11 cellular contexts compared by ENCODE assay signal in the genomic region with DNA sequence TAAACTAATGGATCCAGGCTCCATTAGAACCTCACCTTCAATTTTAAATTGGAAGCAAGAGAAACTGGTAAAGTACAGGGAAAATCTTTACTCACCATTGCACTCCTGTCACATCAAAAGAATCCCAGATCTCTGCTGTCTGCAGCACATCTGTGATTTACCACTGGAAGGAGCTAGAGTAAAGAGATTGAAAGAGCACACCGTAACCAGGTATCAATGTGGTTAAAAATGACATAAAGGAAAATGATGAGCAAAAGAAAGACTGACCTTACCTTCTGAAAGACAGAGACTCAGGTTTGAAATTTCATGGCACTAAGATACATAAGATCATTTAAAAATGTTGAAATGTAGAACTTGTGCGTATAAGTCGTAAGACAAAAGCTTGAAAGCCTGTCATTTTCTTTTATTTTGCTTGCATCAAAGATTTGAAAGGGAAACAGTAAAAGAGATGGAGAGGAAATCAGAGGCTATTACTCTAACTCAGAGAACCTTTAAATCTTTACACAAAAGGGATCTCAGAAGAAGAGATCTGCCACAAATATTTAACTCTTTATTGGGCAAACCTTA.
DNase-seq lines count a peak whose midpoint lies in the region; ATAC-seq and TF ChIP-seq lines count a peak whose summit lies in the region.
"Had no signal": no experiment of that assay in that cellular context is flagged by ENCODE, and none has a peak within 500 bp of the region (broad histone marks: within the 10 kb centered on the region; RNA-seq: fewer than 3 reads in every experiment).

No MANE protein-coding gene starts in this region.

- no peaks in the 10 kb centered on the region for H3K9me3 ChIP-seq in suprapubic skin
- no peaks in the 10 kb centered on the region for H3K9me3 ChIP-seq in psoas muscle

- no peak for TF ChIP-seq POLR2A in suprapubic skin (IDR thresholded peaks at IDR 0.05)

- H3K4me1 Mint-ChIP-seq in endothelial cell (ENCODE audit: unreplicated experiment) = no peaks in the 10 kb centered on the region
- H3K4me1 Mint-ChIP-seq: activated naive CD8-positive, alpha-beta T cell treated with anti-CD3 and anti-CD28 coated beads, Interleukin-2, amount 10 ng/mL, durations not matched to agents 7 days and 5 days had no signal

- H3K36me3 ChIP-seq in suprapubic skin (no peaks in the 10 kb centered on the region), psoas muscle (ENCODE audit: insufficient read depth in 1 of 2, low read depth in 1 of 2) (no peaks in the 10 kb centered on the region)

- ATAC-seq in psoas muscle = no peak

- DNase-seq in EL (peak; percentile 6), NCI-H526 treated with DMSO at 0.1 percent for 48 hours (lab: John Stamatoyannopoulos, UW) (peak; percentile 38), epithelial cell of esophagus (ENCODE audit: low read depth) (peak; percentile 46), pons (ENCODE audit: low spot score) (peak; percentile 24), suprapubic skin (ENCODE audit: low spot score in 2 of 2) (no peak), endothelial cell (ENCODE audit: low spot score) (no peak), psoas muscle (no peak)
- DNase-seq: activated CD4-positive, alpha-beta T cell treated with anti-CD3 and anti-CD28 coated beads for 4 hours; activated naive CD8-positive, alpha-beta T cell treated with anti-CD3 and anti-CD28 coated beads, Interleukin-2, amount 10 ng/mL, durations not matched to agents 7 days and 5 days; KG1 had no signal

- H3K27me3 Mint-ChIP-seq in endothelial cell (ENCODE audit: unreplicated experiment) = no peaks in the 10 kb centered on the region
- H3K27me3 Mint-ChIP-seq: activated naive CD8-positive, alpha-beta T cell treated with anti-CD3 and anti-CD28 coated beads, Interleukin-2, amount 10 ng/mL, durations not matched to agents 7 days and 5 days had no signal

- no peak for TF ChIP-seq EP300 in suprapubic skin (IDR thresholded peaks at IDR 0.05)

- no peaks in the 10 kb centered on the region for H3K9me3 Mint-ChIP-seq in endothelial cell (ENCODE audit: unreplicated experiment)
- H3K9me3 Mint-ChIP-seq: activated naive CD8-positive, alpha-beta T cell treated with anti-CD3 and anti-CD28 coated beads, Interleukin-2, amount 10 ng/mL, durations not matched to agents 7 days and 5 days had no signal

- H3K36me3 Mint-ChIP-seq in endothelial cell (ENCODE audit: low read depth, unreplicated experiment) = no peaks in the 10 kb centered on the region
- H3K36me3 Mint-ChIP-seq: activated naive CD8-positive, alpha-beta T cell treated with anti-CD3 and anti-CD28 coated beads, Interleukin-2, amount 10 ng/mL, durations not matched to agents 7 days and 5 days had no signal

- H3K4me3 ChIP-seq in epithelial cell of esophagus (ENCODE audit: low read length) (no peak overlapping the region), suprapubic skin (no peak overlapping the region), psoas muscle (no peak overlapping the region)

- no peak overlapping the region for H3K4me3 Mint-ChIP-seq in endothelial cell (ENCODE audit: unreplicated experiment)
- H3K4me3 Mint-ChIP-seq: activated naive CD8-positive, alpha-beta T cell treated with anti-CD3 and anti-CD28 coated beads, Interleukin-2, amount 10 ng/mL, durations not matched to agents 7 days and 5 days had no signal

- intact Hi-C loops in psoas muscle (cut with DNase I) = no loop called here

- no peaks in the 10 kb centered on the region for H3K27me3 ChIP-seq in suprapubic skin
- no peaks in the 10 kb centered on the region for H3K27me3 ChIP-seq in psoas muscle (ENCODE audit: insufficient read depth in 3 of 3, low read length in 2 of 3)

- H3K27ac ChIP-seq in suprapubic skin (no peak overlapping the region), psoas muscle (no peak overlapping the region)
- H3K27ac ChIP-seq: epithelial cell of prostate had no signal

- 40% methylated on average over 3 of the region's 3 CpGs for WGBS in suprapubic skin
- WGBS in psoas muscle, 3 donors = 51 to 63% (median 57%) methylated on average over 3 of the region's 3 CpGs

- TF ChIP-seq CTCF in epithelial cell of esophagus (IDR thresholded peaks at IDR 0.05; ENCODE audit: insufficient read depth, low read depth, low read length, missing control alignments) (peak; percentile 64), suprapubic skin (IDR thresholded peaks at IDR 0.05) (no peak), endothelial cell (IDR thresholded peaks at IDR 0.05; ENCODE audit: unreplicated experiment) (no peak), psoas muscle (IDR thresholded peaks at IDR 0.05) (no peak)

- H3K4me1 ChIP-seq in suprapubic skin (no peaks in the 10 kb centered on the region), psoas muscle (no peaks in the 10 kb centered on the region)

- no peak overlapping the region for H3K27ac Mint-ChIP-seq in endothelial cell (ENCODE audit: unreplicated experiment)
- H3K27ac Mint-ChIP-seq: activated naive CD8-positive, alpha-beta T cell treated with anti-CD3 and anti-CD28 coated beads, Interleukin-2, amount 10 ng/mL, durations not matched to agents 7 days and 5 days had no signal

Comparison
In these comparisons a context has a peak if more than half of its experiments do, and no peak if none do; other contexts are left out.
1. DNase-seq: peak in EL (single experiment), NCI-H526 treated with DMSO at 0.1 percent for 48 hours (single experiment), epithelial cell of esophagus (single experiment) and pons (single experiment); none in suprapubic skin (0 of 2), endothelial cell (single experiment) and psoas muscle (0 of 2).